ENCODE assay signal across 21 cellular contexts in genomic region chr2:232049350-232049749, GRCh38.
A peak's percentile ranks its signal among the peaks of the same experiment; 100 is the strongest.
DNase-seq lines count a peak whose midpoint lies in the region; TF ChIP-seq lines count a peak whose summit lies in the region.
"Had no signal": no experiment of that assay in that cellular context is flagged by ENCODE, and none has a peak within 500 bp of the region (broad histone marks: within the 10 kb centered on the region; RNA-seq: fewer than 3 reads in every experiment).

No MANE protein-coding gene starts in this region.

- no peak for TF ChIP-seq CTCF in WERI-Rb-1 (IDR thresholded peaks at IDR 0.05; ENCODE audit: low read depth, low read length)

- H3K27ac ChIP-seq in WERI-Rb-1 = no peak overlapping the region; the same call in none of the 2 replicates
- H3K27ac ChIP-seq: 22Rv1; A549; BLaER1 treated with 17β-estradiol and CSF1 and Interleukin-3, amounts not matched to agents 10 nM and 100 nM; C4-2B had no signal

- no peak overlapping the region for H3K4me3 ChIP-seq in WERI-Rb-1 (ENCODE audit: low read depth, low read length)
- H3K4me3 ChIP-seq: A549; BLaER1 treated with 17β-estradiol and CSF1 and Interleukin-3, amounts not matched to agents 10 nM and 100 nM; GM12878 had no signal

- DNase-seq in DMS 273 (lab: John Stamatoyannopoulos, UW; ENCODE audit: unreplicated experiment) (peak; percentile 37), DMS 273 treated with DMSO at 0.1 percent for 48 hours (lab: John Stamatoyannopoulos, UW) (no peak), WERI-Rb-1 (peak; percentile 59), nucleus accumbens (lab: John Stamatoyannopoulos, UW) (no peak), NK-92 (lab: John Stamatoyannopoulos, UW; ENCODE audit: unreplicated experiment) (no peak)
- DNase-seq: AML-193; Caco-2; Calu3; CD4-positive, alpha-beta T cell; CD8-positive, alpha-beta T cell; DMS153; DMS53; DMS79; DND-41; EL; GDM1 had no signal

- no peaks in the 10 kb centered on the region for H3K36me3 ChIP-seq in WERI-Rb-1

- no peaks in the 10 kb centered on the region for H3K27me3 ChIP-seq in WERI-Rb-1 (ENCODE audit: insufficient read depth, low read depth, severe bottlenecking)
- H3K27me3 ChIP-seq: BLaER1 treated with 17β-estradiol and CSF1 and Interleukin-3, amounts not matched to agents 10 nM and 100 nM had no signal

- H3K9me3 ChIP-seq in WERI-Rb-1 (ENCODE audit: severe bottlenecking) = no peaks in the 10 kb centered on the region
- H3K9me3 ChIP-seq: A549; BLaER1 treated with 17β-estradiol and CSF1 and Interleukin-3, amounts not matched to agents 10 nM and 100 nM; Caco-2 had no signal

Comparison
In these comparisons a context has a peak if more than half of its experiments do, and no peak if none do; other contexts are left out.
1. DNase-seq: peak in DMS 273 (single experiment) and WERI-Rb-1 (single experiment); none in DMS 273 treated with DMSO at 0.1 percent for 48 hours (single experiment), nucleus accumbens (0 of 56) and NK-92 (single experiment).